In the genomic region with DNA sequence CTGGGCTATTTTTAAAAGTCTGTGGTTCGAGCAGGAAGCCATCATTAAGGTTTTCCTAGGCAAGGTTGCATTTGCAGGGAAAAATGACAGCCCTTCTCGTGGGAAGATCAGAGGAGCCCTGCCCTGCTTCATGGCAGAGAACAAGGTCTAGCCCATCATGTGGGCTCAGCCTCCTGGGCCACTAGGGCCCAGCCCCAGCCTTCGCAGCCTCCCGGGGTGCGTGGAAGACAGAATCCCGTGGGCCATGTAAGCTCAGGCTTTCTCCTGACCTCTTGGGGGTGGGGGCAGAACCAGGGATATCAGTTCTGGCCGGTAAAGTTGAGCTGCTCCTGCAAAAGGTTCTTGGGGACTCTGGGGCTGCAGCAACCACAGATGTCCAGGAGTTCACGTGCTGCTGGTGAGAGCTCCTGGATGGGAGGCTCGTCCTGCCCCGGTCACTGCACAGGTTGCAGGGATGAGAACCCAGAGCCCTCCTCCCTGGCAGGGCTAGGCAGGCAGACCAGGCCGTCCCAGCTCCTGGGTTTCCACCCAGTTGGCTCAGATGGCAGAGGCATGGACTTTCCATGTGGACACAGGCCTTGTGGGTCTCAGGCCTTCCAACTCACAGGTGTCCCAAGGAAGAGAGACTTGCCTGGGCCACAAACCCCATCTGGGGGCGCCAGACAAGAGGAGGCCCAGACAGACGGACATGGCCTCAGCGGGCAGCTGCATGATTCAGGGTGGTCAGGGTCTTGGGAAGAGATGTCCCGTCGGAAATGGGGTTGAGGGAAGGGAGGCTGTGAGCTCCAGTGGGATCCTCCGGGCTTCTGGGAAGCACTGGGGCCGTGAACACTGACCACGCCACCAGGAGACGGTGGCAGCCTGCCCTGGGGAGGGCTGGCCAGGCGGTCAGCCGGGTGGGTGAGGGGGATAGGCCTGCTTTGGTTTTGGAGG, we compare ENCODE assay signal across 15 cellular contexts.
DNase-seq lines count a peak whose midpoint lies in the region; ATAC-seq and TF ChIP-seq lines count a peak whose summit lies in the region.
"Had no signal": no experiment of that assay in that cellular context is flagged by ENCODE, and none has a peak within 500 bp of the region (broad histone marks: within the 10 kb centered on the region; RNA-seq: fewer than 3 reads in every experiment).

No MANE protein-coding gene starts in this region.

- DNase-seq in HFFc6 (no peak), coronary artery (ENCODE audit: low spot score) (no peak), memory B cell (ENCODE audit: low spot score in 2 of 2) (no peak), NCI-H69 (lab: John Stamatoyannopoulos, UW) (no peak)
- DNase-seq in CD4-positive, alpha-beta memory T cell, result no peak
- DNase-seq: activated gamma-delta T cell treated with Interleukin-2 at 50 U/mL for 16 hours, DND-41, mammary epithelial cell, NCI-H1048 had no signal

- intact Hi-C loops in CD4-positive, alpha-beta memory T cell (cut with micrococcal nuclease), result loop anchor here (1.0 kb wide), 1 partner anchor 30 kb away; no protein-coding TSS in a partner anchor

- H3K27ac Mint-ChIP-seq in HFFc6 (peak overlapping the region; percentile 83), memory B cell (peak overlapping the region; percentile 2)
- no peak overlapping the region for H3K27ac Mint-ChIP-seq in CD4-positive, alpha-beta memory T cell
- H3K27ac Mint-ChIP-seq: B cell had no signal

- no peaks in the 10 kb centered on the region for H3K9me3 ChIP-seq in subcutaneous abdominal adipose tissue (ENCODE audit: control insufficient read depth in 5 of 5, low read length in 5 of 5)
- H3K9me3 ChIP-seq in CD4-positive, alpha-beta memory T cell (ENCODE audit: control insufficient read depth in 1 of 2, low read length in 2 of 2), result no peaks in the 10 kb centered on the region
- H3K9me3 ChIP-seq: SJSA1 had no signal

- H3K4me3 Mint-ChIP-seq in HFFc6, result peak overlapping the region; percentile 36
- no peak overlapping the region for H3K4me3 Mint-ChIP-seq in memory B cell
- no peak overlapping the region for H3K4me3 Mint-ChIP-seq in CD4-positive, alpha-beta memory T cell
- H3K4me3 Mint-ChIP-seq: B cell; central memory CD8-positive, alpha-beta T cell had no signal

- peaks cover 30% of the 10 kb centered on the region for H3K36me3 Mint-ChIP-seq in HFFc6 (ENCODE audit: low read depth)
- H3K36me3 Mint-ChIP-seq in memory B cell, result peaks cover 8% of the 10 kb centered on the region
- peaks cover 5 to 22% of the 10 kb centered on the region in 2 donors for H3K36me3 Mint-ChIP-seq in CD4-positive, alpha-beta memory T cell

- peak overlapping the region in 1 of 5 donors; percentile 12 for H3K9ac ChIP-seq in subcutaneous abdominal adipose tissue (ENCODE audit: low read length in 5 of 5)

- H3K4me1 Mint-ChIP-seq in HFFc6 (ENCODE audit: low read depth) (peaks cover 64% of the 10 kb centered on the region), memory B cell (no peaks in the 10 kb centered on the region)
- no peaks in the 10 kb centered on the region for H3K4me1 Mint-ChIP-seq in CD4-positive, alpha-beta memory T cell
- H3K4me1 Mint-ChIP-seq: B cell; central memory CD8-positive, alpha-beta T cell had no signal

- peaks cover 52 to 87% (median 78%) of the 10 kb centered on the region in 5 donors for H3K4me1 ChIP-seq in subcutaneous abdominal adipose tissue (ENCODE audit: control insufficient read depth in 5 of 5, insufficient read depth in 5 of 5, low read length in 5 of 5)
- H3K4me1 ChIP-seq in CD4-positive, alpha-beta memory T cell (ENCODE audit: insufficient read depth, low read length), result no peaks in the 10 kb centered on the region
- H3K4me1 ChIP-seq: SJSA1 had no signal

- H3K27ac ChIP-seq in coronary artery (peak overlapping the region; percentile 64 to 90), subcutaneous abdominal adipose tissue (ENCODE audit: low read depth, low read length) (peak overlapping the region; percentile 57)
- H3K27ac ChIP-seq in CD4-positive, alpha-beta memory T cell (ENCODE audit: low read depth, low read length), result no peak overlapping the region
- H3K27ac ChIP-seq: SJSA1 had no signal

- H3K9me3 Mint-ChIP-seq in HFFc6 (no peaks in the 10 kb centered on the region), memory B cell (no peaks in the 10 kb centered on the region)
- H3K9me3 Mint-ChIP-seq in CD4-positive, alpha-beta memory T cell, result no peaks in the 10 kb centered on the region
- H3K9me3 Mint-ChIP-seq: central memory CD8-positive, alpha-beta T cell had no signal

- CTCF ChIA-PET in CD4-positive, alpha-beta memory T cell (lab: Charles Lee; ENCODE audit: partially characterized antibody), result no interaction called here

- H3K27me3 ChIP-seq in subcutaneous abdominal adipose tissue (ENCODE audit: control insufficient read depth in 5 of 5, insufficient read depth in 4 of 5, low read length in 5 of 5), result no peaks in the 10 kb centered on the region
- H3K27me3 ChIP-seq in CD4-positive, alpha-beta memory T cell (ENCODE audit: insufficient read depth, low read length), result no peaks in the 10 kb centered on the region
- H3K27me3 ChIP-seq: SJSA1 had no signal

- POLR2A ChIA-PET in CD4-positive, alpha-beta memory T cell (lab: Charles Lee; ENCODE audit: partially characterized antibody), result interaction anchor here (0.6 kb wide), 1 partner anchor 11 kb away, joined by 3 read pairs; no protein-coding TSS in a partner anchor

- H3K4me3 ChIP-seq in coronary artery (peak overlapping the region; percentile 32), subcutaneous abdominal adipose tissue (ENCODE audit: low read depth in 1 of 5, low read length in 5 of 5) (no peak overlapping the region)
- H3K4me3 ChIP-seq in CD4-positive, alpha-beta memory T cell (ENCODE audit: low read length in 2 of 2), result no peak overlapping the region
- H3K4me3 ChIP-seq: SJSA1 had no signal

- TF ChIP-seq CTCF in HFFc6 (IDR thresholded peaks at IDR 0.05) (peak; percentile 23; the same call in 1 of the 2 replicates), coronary artery (IDR thresholded peaks at IDR 0.05) (no peak)

- peaks cover 20% of the 10 kb centered on the region for H3K27me3 Mint-ChIP-seq in HFFc6 (ENCODE audit: insufficient read depth)
- no peaks in the 10 kb centered on the region for H3K27me3 Mint-ChIP-seq in memory B cell
- H3K27me3 Mint-ChIP-seq in CD4-positive, alpha-beta memory T cell, result no peaks in the 10 kb centered on the region
- H3K27me3 Mint-ChIP-seq: B cell; central memory CD8-positive, alpha-beta T cell had no signal

- H3K36me3 ChIP-seq in subcutaneous abdominal adipose tissue (ENCODE audit: control insufficient read depth in 5 of 5, insufficient read depth in 5 of 5, low read length in 5 of 5), result peaks cover 0 to 69% (median 51%) of the 10 kb centered on the region in 5 donors
- H3K36me3 ChIP-seq in CD4-positive, alpha-beta memory T cell (ENCODE audit: insufficient read depth, low read length), result peaks cover 5% of the 10 kb centered on the region

- ATAC-seq in memory B cell (ENCODE audit: low read depth), result no peak
- no peak for ATAC-seq in GM21423 (IDR thresholded peaks at IDR 0.05; ENCODE audit: unreplicated experiment)
- ATAC-seq in HG02610 (IDR thresholded peaks at IDR 0.05; ENCODE audit: unreplicated experiment), result no peak

Comparison
In these comparisons a context has a peak if more than half of its experiments do, and no peak if none do; other contexts are left out.
1. H3K27ac Mint-ChIP-seq: peak in HFFc6 (single experiment) and memory B cell (single experiment); none in CD4-positive, alpha-beta memory T cell (0 of 7).